ENCODE assay signal across 23 cellular contexts in the genomic region with DNA sequence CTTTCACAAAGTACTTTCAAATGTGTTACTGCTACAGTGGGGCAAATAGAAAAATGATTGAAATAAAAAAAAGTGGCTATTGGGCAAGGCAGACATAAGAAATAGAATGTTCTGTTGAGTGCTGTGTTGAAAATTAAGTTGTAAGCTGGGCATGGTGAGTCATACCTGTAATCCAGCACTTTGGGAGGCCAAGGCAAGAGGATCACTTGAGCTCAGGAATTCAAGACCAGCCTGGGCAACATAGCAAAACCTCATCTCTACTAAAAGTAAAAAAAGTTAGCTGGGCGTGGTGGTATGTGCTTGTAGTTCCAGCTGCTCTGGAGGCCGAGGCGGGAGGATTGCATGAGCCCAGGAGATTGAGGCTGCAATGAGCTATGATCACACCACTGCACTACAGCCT. TPM values are rescaled to one million over a fixed set of nuclear protein-coding genes. Genes with fewer than 3 reads are reported as not detected.
DNase-seq lines count a peak whose midpoint lies in the region; ATAC-seq, FAIRE-seq and TF ChIP-seq lines count a peak whose summit lies in the region.
"Had no signal": no experiment of that assay in that cellular context is flagged by ENCODE, and none has a peak within 500 bp of the region (broad histone marks: within the 10 kb centered on the region; RNA-seq: fewer than 3 reads in every experiment).

No MANE protein-coding gene starts in this region.

- no peaks in the 10 kb centered on the region for H3K4me1 ChIP-seq in kidney (ENCODE audit: control insufficient read depth in 1 of 2, insufficient read depth in 1 of 2, low read depth in 1 of 2, low read length in 2 of 2)
- H3K4me1 ChIP-seq: ascending aorta, uterus had no signal

- no peak overlapping the region for H3K4me3 ChIP-seq in fibroblast of mammary gland (ENCODE audit: control insufficient read depth, low read depth, low read length)
- H3K4me3 ChIP-seq in kidney (ENCODE audit: low read length in 2 of 2) = no peak overlapping the region
- H3K4me3 ChIP-seq: ascending aorta, uterus had no signal

- H3K9me3 ChIP-seq in kidney (ENCODE audit: control insufficient read depth in 1 of 2, low read length in 2 of 2) = no peaks in the 10 kb centered on the region
- H3K9me3 ChIP-seq: ascending aorta, uterus had no signal

- no peak for DNase-seq in activated naive CD8-positive, alpha-beta T cell treated with anti-CD3 and anti-CD28 coated beads for 36 hours
- DNase-seq in RPMI7951 (ENCODE audit: low read depth) = peak; percentile 11
- peak; percentile 26 for DNase-seq in fibroblast of mammary gland (ENCODE audit: low read depth)
- DNase-seq in nephron progenitor cell = no peak
- DNase-seq in kidney = no peak
- DNase-seq in activated T-cell treated with anti-CD3 and anti-CD28 coated beads, Interleukin-2, amount 50 U/mL, for 1 hour = no peak
- DNase-seq: activated CD4-positive, alpha-beta T cell treated with anti-CD3 and anti-CD28 coated beads for 48 hours; activated naive CD4-positive, alpha-beta T cell; CD8-positive, alpha-beta memory T cell; DMS79; effector memory CD8-positive, alpha-beta T cell; NCI-H2081; NCI-H510A; stimulated activated CD4-positive, alpha-beta T cell treated with anti-CD3 and anti-CD28 coated beads, Interleukin-12 subunit alpha, Interleukin-12 subunit beta, amount 100 ng/mL, for 4 hours; substantia nigra; SW 1271; uterus had no signal

- peaks cover 16 to 30% of the 10 kb centered on the region in 2 donors for H3K36me3 ChIP-seq in kidney (ENCODE audit: control insufficient read depth in 1 of 2, insufficient read depth in 2 of 2, low read length in 2 of 2)
- H3K36me3 ChIP-seq: uterus had no signal

- H3K27ac ChIP-seq in kidney (ENCODE audit: low read depth in 2 of 2, low read length in 2 of 2) = no peak overlapping the region
- H3K27ac ChIP-seq: ascending aorta, HL-60, uterus had no signal

- no peak overlapping the region for H3K4me3 Mint-ChIP-seq in activated naive CD8-positive, alpha-beta T cell
- no peak overlapping the region for H3K4me3 Mint-ChIP-seq in activated naive CD8-positive, alpha-beta T cell treated with anti-CD3 and anti-CD28 coated beads for 36 hours
- no peak overlapping the region for H3K4me3 Mint-ChIP-seq in nephron progenitor cell
- H3K4me3 Mint-ChIP-seq: CD8-positive, alpha-beta memory T cell; effector memory CD8-positive, alpha-beta T cell; IgD-negative memory B cell had no signal

- H3K36me3 Mint-ChIP-seq in activated naive CD8-positive, alpha-beta T cell = peaks cover 9% of the 10 kb centered on the region
- peaks cover 19% of the 10 kb centered on the region for H3K36me3 Mint-ChIP-seq in activated naive CD8-positive, alpha-beta T cell treated with anti-CD3 and anti-CD28 coated beads for 36 hours
- peaks cover 31% of the 10 kb centered on the region for H3K36me3 Mint-ChIP-seq in nephron progenitor cell (ENCODE audit: low read depth)

- H3K9me3 Mint-ChIP-seq in activated naive CD8-positive, alpha-beta T cell (ENCODE audit: low read depth) = no peaks in the 10 kb centered on the region
- no peaks in the 10 kb centered on the region for H3K9me3 Mint-ChIP-seq in activated naive CD8-positive, alpha-beta T cell treated with anti-CD3 and anti-CD28 coated beads for 36 hours
- H3K9me3 Mint-ChIP-seq in nephron progenitor cell = no peaks in the 10 kb centered on the region
- H3K9me3 Mint-ChIP-seq: CD8-positive, alpha-beta memory T cell; effector memory CD8-positive, alpha-beta T cell; IgD-negative memory B cell had no signal

- H3K27ac Mint-ChIP-seq in activated naive CD8-positive, alpha-beta T cell = peak overlapping the region; percentile 13
- no peak overlapping the region for H3K27ac Mint-ChIP-seq in activated naive CD8-positive, alpha-beta T cell treated with anti-CD3 and anti-CD28 coated beads for 36 hours
- no peak overlapping the region for H3K27ac Mint-ChIP-seq in nephron progenitor cell
- H3K27ac Mint-ChIP-seq: IgD-negative memory B cell had no signal

- H3K9ac ChIP-seq in kidney (ENCODE audit: low read length in 2 of 2) = no peak overlapping the region

- TF ChIP-seq CTCF in fibroblast of mammary gland (conservative IDR thresholded peaks at IDR 0.05; ENCODE audit: control insufficient read depth, insufficient read depth, low read depth, low read length) = no peak
- no peak for TF ChIP-seq CTCF in nephron progenitor cell (IDR thresholded peaks at IDR 0.05)
- no peak for TF ChIP-seq CTCF in kidney (IDR thresholded peaks at IDR 0.05; ENCODE audit: borderline replicate concordance, extremely low read depth, insufficient read depth)

- no peaks in the 10 kb centered on the region for H3K27me3 Mint-ChIP-seq in activated naive CD8-positive, alpha-beta T cell
- no peaks in the 10 kb centered on the region for H3K27me3 Mint-ChIP-seq in activated naive CD8-positive, alpha-beta T cell treated with anti-CD3 and anti-CD28 coated beads for 36 hours
- H3K27me3 Mint-ChIP-seq in nephron progenitor cell (ENCODE audit: low read depth, poor library complexity) = no peaks in the 10 kb centered on the region
- H3K27me3 Mint-ChIP-seq: CD8-positive, alpha-beta memory T cell; effector memory CD8-positive, alpha-beta T cell; IgD-negative memory B cell had no signal

- ATAC-seq in GM19455 (IDR thresholded peaks at IDR 0.05; ENCODE audit: unreplicated experiment) = no peak
- ATAC-seq: effector memory CD8-positive, alpha-beta T cell had no signal

- FAIRE-seq in kidney (lab: Jason Lieb, UNC) = no peak

- peaks cover 2% of the 10 kb centered on the region for H3K4me1 Mint-ChIP-seq in activated naive CD8-positive, alpha-beta T cell (ENCODE audit: low read depth)
- H3K4me1 Mint-ChIP-seq in activated naive CD8-positive, alpha-beta T cell treated with anti-CD3 and anti-CD28 coated beads for 36 hours = no peaks in the 10 kb centered on the region
- no peaks in the 10 kb centered on the region for H3K4me1 Mint-ChIP-seq in nephron progenitor cell
- H3K4me1 Mint-ChIP-seq: IgD-negative memory B cell had no signal

- intact Hi-C loops in kidney (cut with DNase I) = no loop called here

RNA-seq across cellular contexts. Expression of a gene that starts 26.9 kb away (rescaled TPM):
- 1,000 to 10,000 TPM; 2,369 to 2,412 TPM for total RNA-seq in activated naive CD8-positive, alpha-beta T cell treated with anti-CD3 and anti-CD28 coated beads for 36 hours
- 1,614 and 1,664 TPM in 2 replicates for total RNA-seq in RPMI7951 (2014; rRNA removed; shearing (Covaris generic))
- 755 TPM for total RNA-seq in kidney
- polyA plus RNA-seq in kidney (ENCODE audit: insufficient read depth, low read depth, low replicate concordance) = 466 TPM

RNA-seq across cellular contexts. Expression of a gene that starts 44.7 kb away (rescaled TPM):
- total RNA-seq in activated naive CD8-positive, alpha-beta T cell treated with anti-CD3 and anti-CD28 coated beads for 36 hours = not detected
- 0.29 TPM in 1 of 2 replicates, not detected in the other for total RNA-seq in RPMI7951 (2014; rRNA removed; shearing (Covaris generic))
- not detected for total RNA-seq in kidney
- polyA plus RNA-seq in kidney (ENCODE audit: insufficient read depth, low read depth, low replicate concordance) = 3.9 TPM
- total RNA-seq: ascending aorta; CD8-positive, alpha-beta memory T cell; cerebellum; uterus had no signal
- polyA plus RNA-seq: CD8-positive, alpha-beta memory T cell; IgD-negative memory B cell had no signal

RNA-seq across cellular contexts. Expression of a gene that starts 45.1 kb away (rescaled TPM):
- total RNA-seq in activated naive CD8-positive, alpha-beta T cell treated with anti-CD3 and anti-CD28 coated beads for 36 hours = 10 to 100 TPM; 61.1 to 63.2 TPM
- 53.6 and 74.5 TPM in 2 replicates for total RNA-seq in RPMI7951 (2014; rRNA removed; shearing (Covaris generic))
- total RNA-seq in kidney = 43.2 TPM
- polyA plus RNA-seq in kidney (ENCODE audit: insufficient read depth, low read depth, low replicate concordance) = 21.4 TPM

RNA-seq across cellular contexts. Expression of a gene that starts 45.5 kb away (rescaled TPM):
- 10 to 100 TPM; 14.1 to 15.9 TPM for total RNA-seq in activated naive CD8-positive, alpha-beta T cell treated with anti-CD3 and anti-CD28 coated beads for 36 hours
- total RNA-seq in RPMI7951 (2014; rRNA removed; shearing (Covaris generic)) = 16.0 and 16.5 TPM in 2 replicates
- total RNA-seq in kidney = 17.2 TPM
- polyA plus RNA-seq in kidney (ENCODE audit: insufficient read depth, low read depth, low replicate concordance) = 7.7 TPM

Comparison
In these comparisons a context has a peak if more than half of its experiments do, and no peak if none do; other contexts are left out.
1. DNase-seq: peak in RPMI7951 (single experiment) and fibroblast of mammary gland (single experiment); none in activated naive CD8-positive, alpha-beta T cell treated with anti-CD3 and anti-CD28 coated beads for 36 hours (single experiment), nephron progenitor cell (single experiment), kidney (single experiment) and activated T-cell treated with anti-CD3 and anti-CD28 coated beads, Interleukin-2, amount 50 U/mL, for 1 hour (single experiment).